In genomic region chr9:114128759-114129158, GRCh38 we compare ENCODE assay signal across 6 cellular contexts. TPM values are rescaled to one million over a fixed set of nuclear protein-coding genes. Genes with fewer than 3 reads are reported as not detected.
"Had no signal": no experiment of that assay in that cellular context is flagged by ENCODE, and none has a peak within 500 bp of the region (broad histone marks: within the 10 kb centered on the region; RNA-seq: fewer than 3 reads in every experiment).

No MANE protein-coding gene starts in this region.

RNA-seq across cellular contexts. Expression of gene KIF12, which starts 29.7 kb away (rescaled TPM):
- total RNA-seq: subcutaneous adipose tissue, thoracic aorta, tibial nerve, vagina had no signal

RNA-seq across cellular contexts. Expression of gene AMBP, which starts 50.7 kb away (rescaled TPM):
- total RNA-seq: subcutaneous adipose tissue, temporal lobe, thoracic aorta, tibial nerve, urinary bladder, vagina had no signal
